Comparison of ENCODE assay signal across 26 cellular contexts in genomic region chr5:2732850-2733249, GRCh38. TPM values are rescaled to one million over a fixed set of nuclear protein-coding genes. Genes with fewer than 3 reads are reported as not detected.
DNase-seq lines count a peak whose midpoint lies in the region; ATAC-seq and TF ChIP-seq lines count a peak whose summit lies in the region.
"Had no signal": no experiment of that assay in that cellular context is flagged by ENCODE, and none has a peak within 500 bp of the region (broad histone marks: within the 10 kb centered on the region; RNA-seq: fewer than 3 reads in every experiment).

No MANE protein-coding gene starts in this region.

- H3K4me1 Mint-ChIP-seq in effector memory CD8-positive, alpha-beta T cell (ENCODE audit: low read depth in 2 of 2) = no peaks in the 10 kb centered on the region
- H3K4me1 Mint-ChIP-seq: nephron had no signal

- no peak for TF ChIP-seq POLR2A in spleen (IDR thresholded peaks at IDR 0.05)

- no peaks in the 10 kb centered on the region for H3K9me3 ChIP-seq in left lung
- peaks cover 0 to 5% (median 0%) of the 10 kb centered on the region in 8 donors for H3K9me3 ChIP-seq in spleen
- H3K9me3 ChIP-seq: BLaER1, gastrocnemius medialis, Peyer's patch, psoas muscle, tibial artery had no signal

- no peak overlapping the region for H3K4me3 Mint-ChIP-seq in effector memory CD8-positive, alpha-beta T cell
- H3K4me3 Mint-ChIP-seq: activated CD8-positive, alpha-beta T cell treated with anti-CD3 and anti-CD28 coated beads for 36 hours; nephron; T-helper 2 cell treated with Interferon-gamma antibody and Interleukin-4, amounts not matched to agents 5 μg/mL and 100 μg/mL, for 36 hours had no signal

- peaks cover 1 to 5% of the 10 kb centered on the region in 2 donors for H3K9me3 Mint-ChIP-seq in effector memory CD8-positive, alpha-beta T cell
- H3K9me3 Mint-ChIP-seq: activated CD8-positive, alpha-beta T cell treated with anti-CD3 and anti-CD28 coated beads for 36 hours; T-helper 2 cell treated with Interferon-gamma antibody and Interleukin-4, amounts not matched to agents 5 μg/mL and 100 μg/mL, for 36 hours had no signal

- ATAC-seq in left lung = peak; percentile 59
- ATAC-seq in effector memory CD8-positive, alpha-beta T cell (replicated peaks) = no peak
- ATAC-seq: activated CD8-positive, alpha-beta T cell treated with anti-CD3 and anti-CD28 coated beads for 36 hours; activated naive CD4-positive, alpha-beta T cell treated with anti-CD3 and anti-CD28 coated beads, Interleukin-2, amount 50 U/mL, for 72 hours; gastrocnemius medialis; psoas muscle; sciatic nerve had no signal

- no peaks in the 10 kb centered on the region for H3K4me1 ChIP-seq in left lung
- H3K4me1 ChIP-seq in spleen = no peaks in the 10 kb centered on the region
- H3K4me1 ChIP-seq: BLaER1, gastrocnemius medialis, Peyer's patch, psoas muscle, tibial artery had no signal

- no peak for TF ChIP-seq CTCF in left lung (IDR thresholded peaks at IDR 0.05)
- TF ChIP-seq CTCF in spleen (IDR thresholded peaks at IDR 0.05 in 8 of 11, conservative IDR thresholded peaks at IDR 0.05 in 3 of 11) = no peak

- no peak overlapping the region for H3K27ac Mint-ChIP-seq in effector memory CD8-positive, alpha-beta T cell
- H3K27ac Mint-ChIP-seq: activated CD8-positive, alpha-beta T cell treated with anti-CD3 and anti-CD28 coated beads for 36 hours; nephron; T-helper 2 cell treated with Interferon-gamma antibody and Interleukin-4, amounts not matched to agents 5 μg/mL and 100 μg/mL, for 36 hours had no signal

- peaks cover 0 to 10% of the 10 kb centered on the region in 2 donors for H3K27me3 Mint-ChIP-seq in effector memory CD8-positive, alpha-beta T cell

- H3K27ac ChIP-seq in left lung (no peak overlapping the region), spleen (no peak overlapping the region)
- H3K27ac ChIP-seq: BLaER1, dorsolateral prefrontal cortex, gastrocnemius medialis, Peyer's patch, psoas muscle, tibial artery had no signal

- H3K36me3 ChIP-seq in left lung (no peaks in the 10 kb centered on the region), spleen (no peaks in the 10 kb centered on the region)
- H3K36me3 ChIP-seq: gastrocnemius medialis, Peyer's patch, tibial artery had no signal

- peak; percentile 62 for DNase-seq in NCI-H1092 treated with DMSO at 0.1 percent for 48 hours (lab: John Stamatoyannopoulos, UW)
- peak; percentile 42 for DNase-seq in NCI-H187 (lab: John Stamatoyannopoulos, UW)
- peak; percentile 62 for DNase-seq in NCI-H345 (lab: John Stamatoyannopoulos, UW)
- DNase-seq in left lung = no peak
- no peak for DNase-seq in spleen
- DNase-seq in effector memory CD8-positive, alpha-beta T cell = no peak
- DNase-seq in NCI-H1417 treated with DMSO at 0.1 percent for 48 hours (lab: John Stamatoyannopoulos, UW) = no peak
- DNase-seq: activated CD8-positive, alpha-beta T cell treated with anti-CD3 and anti-CD28 coated beads for 36 hours; dorsolateral prefrontal cortex; gastrocnemius medialis; GF-D8; IMR-90; NCI-H2081 treated with DMSO at 0.1 percent for 48 hours; NCI-H82; Peyer's patch; psoas muscle; SIG-M5; stimulated activated CD4-positive, alpha-beta T cell treated with anti-CD3 and anti-CD28 coated beads, Interleukin-4, amount 100 ng/mL, for 1 hour; tibial artery had no signal

- WGBS in spleen, 5 donors = 58 to 80% (median 64%) methylated on average over 3 of the region's 3 CpGs

- peaks cover 0 to 48% of the 10 kb centered on the region in 2 donors for H3K27me3 ChIP-seq in left lung
- peaks cover 0 to 68% (median 6%) of the 10 kb centered on the region in 7 donors for H3K27me3 ChIP-seq in spleen (replicated peaks in 1 of 7)
- H3K27me3 ChIP-seq: BLaER1, Peyer's patch had no signal

- H3K4me3 ChIP-seq in left lung = no peak overlapping the region
- H3K4me3 ChIP-seq in spleen = no peak overlapping the region
- H3K4me3 ChIP-seq: BLaER1, dorsolateral prefrontal cortex, gastrocnemius medialis, Peyer's patch, psoas muscle, tibial artery had no signal

- H3K36me3 Mint-ChIP-seq in effector memory CD8-positive, alpha-beta T cell (ENCODE audit: insufficient read depth) = peaks cover 3% of the 10 kb centered on the region

- intact Hi-C loops in left lung (cut with DNase I) = no loop called here
- intact Hi-C loops in spleen (cut with DNase I; ENCODE audit: low total_unique reads) = no loop called here

RNA-seq across cellular contexts. Expression of gene IRX2, which starts 18.6 kb away (rescaled TPM):
- total RNA-seq in left lung (10 to 100 TPM; 32.4 to 60.6 TPM), spleen (under 1 TPM in 2 of 7 donors, not detected in 5; 0.13 to 0.26 TPM)
- polyA plus RNA-seq in spleen = under 1 TPM in 1 of 3 donors, not detected in 2; 0.03 TPM
- total RNA-seq: activated CD8-positive, alpha-beta T cell treated with anti-CD3 and anti-CD28 coated beads for 36 hours; activated naive CD4-positive, alpha-beta T cell treated with anti-CD3 and anti-CD28 coated beads, Interleukin-2, amount 50 U/mL, for 72 hours; endothelial cell of umbilical vein; mononuclear cell; Peyer's patch had no signal
- polyA plus RNA-seq: endothelial cell of umbilical vein had no signal

Comparison
In these comparisons a context has a peak if more than half of its experiments do, and no peak if none do; other contexts are left out.
1. DNase-seq: peak in NCI-H1092 treated with DMSO at 0.1 percent for 48 hours (single experiment), NCI-H187 (2 of 2) and NCI-H345 (single experiment); none in left lung (0 of 2), spleen (single experiment), effector memory CD8-positive, alpha-beta T cell (0 of 3) and NCI-H1417 treated with DMSO at 0.1 percent for 48 hours (single experiment).
2. RNA of gene IRX2, which starts 18.6 kb away (total RNA-seq): 32.4 to 60.6 TPM in left lung; 0.13 to 0.26 TPM in spleen; every median in the first group is over 10 times any median in the second.